Comparison of ENCODE assay signal across 17 cellular contexts in the genomic region with DNA sequence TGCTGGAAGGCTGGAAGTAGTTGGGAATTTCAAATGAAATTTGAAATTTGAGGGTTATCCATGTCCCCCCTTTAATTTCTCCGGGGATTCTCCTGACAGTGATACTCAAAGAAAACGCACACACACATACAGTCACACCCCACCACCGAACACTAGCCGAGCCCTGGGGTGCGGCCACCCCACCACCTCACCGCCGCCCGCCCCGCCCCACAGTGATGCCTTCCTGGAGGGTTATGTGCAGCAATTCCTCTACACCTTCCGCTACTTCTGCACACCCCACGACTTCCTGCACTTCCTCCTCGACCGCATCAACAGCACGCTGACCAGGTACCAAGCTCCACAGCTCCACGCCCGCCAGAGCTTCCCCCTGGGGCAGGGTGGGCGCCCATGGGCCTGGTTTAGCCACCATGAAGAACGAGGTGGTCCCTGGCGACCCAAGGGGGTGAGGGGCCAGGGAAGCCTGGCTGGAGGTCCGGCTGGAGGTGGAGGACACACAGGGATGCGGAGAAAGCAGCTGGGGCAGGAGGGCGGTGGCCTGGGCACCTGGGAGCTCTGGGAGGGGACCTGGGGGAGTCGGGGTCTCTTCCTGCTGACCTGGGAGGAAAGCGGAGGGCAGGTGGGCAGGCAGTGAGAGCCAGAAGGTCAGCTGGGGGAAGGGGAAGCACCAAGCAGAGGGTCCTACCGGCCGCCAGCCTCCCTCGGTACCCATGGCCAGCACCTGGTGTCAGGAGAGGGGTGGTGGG. TPM values are rescaled to one million over a fixed set of nuclear protein-coding genes. Genes with fewer than 3 reads are reported as not detected.
DNase-seq lines count a peak whose midpoint lies in the region; ATAC-seq and TF ChIP-seq lines count a peak whose summit lies in the region.
"Had no signal": no experiment of that assay in that cellular context is flagged by ENCODE, and none has a peak within 500 bp of the region (broad histone marks: within the 10 kb centered on the region; RNA-seq: fewer than 3 reads in every experiment).

No MANE protein-coding gene starts in this region.

- no peak overlapping the region for H3K27ac Mint-ChIP-seq in activated CD4-positive, alpha-beta T cell treated with anti-CD3 and anti-CD28 coated beads, Interleukin-2, amount 10 ng/mL, durations not matched to agents 7 days and 5 days
- H3K27ac Mint-ChIP-seq in activated naive CD4-positive, alpha-beta T cell treated with anti-CD3 and anti-CD28 coated beads, Interleukin-2, amount 50 U/mL, for 24 hours: peak overlapping the region; percentile 82
- H3K27ac Mint-ChIP-seq in central memory CD8-positive, alpha-beta T cell (ENCODE audit: low read depth): peak overlapping the region; percentile 50
- H3K27ac Mint-ChIP-seq: CD4-positive, alpha-beta T cell had no signal

- no peaks in the 10 kb centered on the region for H3K36me3 Mint-ChIP-seq in activated CD4-positive, alpha-beta T cell treated with anti-CD3 and anti-CD28 coated beads, Interleukin-2, amount 10 ng/mL, durations not matched to agents 7 days and 5 days (ENCODE audit: low read depth)
- H3K36me3 Mint-ChIP-seq in activated naive CD4-positive, alpha-beta T cell treated with anti-CD3 and anti-CD28 coated beads, Interleukin-2, amount 50 U/mL, for 24 hours: no peaks in the 10 kb centered on the region
- H3K36me3 Mint-ChIP-seq in central memory CD8-positive, alpha-beta T cell (ENCODE audit: insufficient read depth): no peaks in the 10 kb centered on the region

- DNase-seq in activated CD4-positive, alpha-beta T cell treated with anti-CD3 and anti-CD28 coated beads, Interleukin-2, amount 10 ng/mL, durations not matched to agents 7 days and 5 days: peak; percentile 14
- no peak for DNase-seq in activated CD4-positive, alpha-beta T cell treated with anti-CD3 and anti-CD28 coated beads, Interleukin-2, amount 50 U/mL, for 1 hour
- no peak for DNase-seq in activated naive CD4-positive, alpha-beta T cell treated with Interleukin-2 at 50 U/mL for 16 hours
- no peak for DNase-seq in central memory CD8-positive, alpha-beta T cell (ENCODE audit: low spot score in 2 of 2)
- no peak for DNase-seq in NCI-H2171 (lab: John Stamatoyannopoulos, UW)
- DNase-seq in erythroblast (lab: John Stamatoyannopoulos, UW): no peak
- DNase-seq: 8988T, AML-193, C1 segment of cervical spinal cord, Calu3, DMS 273 treated with DMSO at 0.1 percent for 48 hours had no signal

- H3K36me3 ChIP-seq in BLaER1: no peaks in the 10 kb centered on the region

- H3K4me1 ChIP-seq in BLaER1: peaks cover 35% of the 10 kb centered on the region

- no peak for TF ChIP-seq POLR2A in erythroblast (IDR thresholded peaks at IDR 0.05; ENCODE audit: low read length)

- ATAC-seq in central memory CD8-positive, alpha-beta T cell (replicated peaks; ENCODE audit: extremely low read depth, poor library complexity, severe bottlenecking): no peak
- ATAC-seq: HCT116 had no signal

- H3K4me3 Mint-ChIP-seq in activated CD4-positive, alpha-beta T cell treated with anti-CD3 and anti-CD28 coated beads, Interleukin-2, amount 10 ng/mL, durations not matched to agents 7 days and 5 days: no peak overlapping the region
- no peak overlapping the region for H3K4me3 Mint-ChIP-seq in activated naive CD4-positive, alpha-beta T cell treated with anti-CD3 and anti-CD28 coated beads, Interleukin-2, amount 50 U/mL, for 24 hours
- H3K4me3 Mint-ChIP-seq in central memory CD8-positive, alpha-beta T cell: no peak overlapping the region
- H3K4me3 Mint-ChIP-seq: CD4-positive, alpha-beta T cell had no signal

- H3K4me2 ChIP-seq in BLaER1: peak overlapping the region; percentile 30

- CTCF ChIA-PET in activated CD4-positive, alpha-beta T cell treated with anti-CD3 and anti-CD28 coated beads, Interleukin-2, amount 10 ng/mL, durations not matched to agents 7 days and 5 days (lab: Charles Lee): interaction anchor here (1.3 kb wide), 1 partner anchor 14 kb away, joined by 3 read pairs; no protein-coding TSS in a partner anchor

- H3K9me3 ChIP-seq in BLaER1: no peaks in the 10 kb centered on the region

- no peak overlapping the region for H3K9ac ChIP-seq in BLaER1

- no peaks in the 10 kb centered on the region for H3K9me3 Mint-ChIP-seq in activated CD4-positive, alpha-beta T cell treated with anti-CD3 and anti-CD28 coated beads, Interleukin-2, amount 10 ng/mL, durations not matched to agents 7 days and 5 days
- H3K9me3 Mint-ChIP-seq in activated naive CD4-positive, alpha-beta T cell treated with anti-CD3 and anti-CD28 coated beads, Interleukin-2, amount 50 U/mL, for 24 hours: no peaks in the 10 kb centered on the region
- H3K9me3 Mint-ChIP-seq in central memory CD8-positive, alpha-beta T cell: no peaks in the 10 kb centered on the region
- H3K9me3 Mint-ChIP-seq: CD4-positive, alpha-beta T cell had no signal

- POLR2A ChIA-PET in activated CD4-positive, alpha-beta T cell treated with anti-CD3 and anti-CD28 coated beads, Interleukin-2, amount 10 ng/mL, durations not matched to agents 7 days and 5 days (lab: Charles Lee): no interaction called here

- H3K27me3 ChIP-seq in BLaER1: peaks cover 19% of the 10 kb centered on the region; the same call in 1 of the 2 replicates

- H3K27ac ChIP-seq in BLaER1: no peak overlapping the region

- H4K20me1 ChIP-seq in BLaER1: peaks cover 10% of the 10 kb centered on the region; the same call in 1 of the 2 replicates

- H3K4me1 Mint-ChIP-seq in activated CD4-positive, alpha-beta T cell treated with anti-CD3 and anti-CD28 coated beads, Interleukin-2, amount 10 ng/mL, durations not matched to agents 7 days and 5 days: peaks cover 4% of the 10 kb centered on the region
- peaks cover 4% of the 10 kb centered on the region for H3K4me1 Mint-ChIP-seq in activated naive CD4-positive, alpha-beta T cell treated with anti-CD3 and anti-CD28 coated beads, Interleukin-2, amount 50 U/mL, for 24 hours
- no peaks in the 10 kb centered on the region for H3K4me1 Mint-ChIP-seq in central memory CD8-positive, alpha-beta T cell

- H3K27me3 Mint-ChIP-seq in activated CD4-positive, alpha-beta T cell treated with anti-CD3 and anti-CD28 coated beads, Interleukin-2, amount 10 ng/mL, durations not matched to agents 7 days and 5 days: no peaks in the 10 kb centered on the region
- peaks cover 2% of the 10 kb centered on the region for H3K27me3 Mint-ChIP-seq in activated naive CD4-positive, alpha-beta T cell treated with anti-CD3 and anti-CD28 coated beads, Interleukin-2, amount 50 U/mL, for 24 hours
- no peaks in the 10 kb centered on the region for H3K27me3 Mint-ChIP-seq in central memory CD8-positive, alpha-beta T cell
- H3K27me3 Mint-ChIP-seq: CD4-positive, alpha-beta T cell had no signal

- H3K4me3 ChIP-seq in BLaER1: no peak overlapping the region

RNA-seq across cellular contexts. Expression of a gene that starts 19.4 kb away (rescaled TPM):
- total RNA-seq in activated CD4-positive, alpha-beta T cell treated with anti-CD3 and anti-CD28 coated beads, Interleukin-2, amount 10 ng/mL, durations not matched to agents 7 days and 5 days: not detected
- total RNA-seq: Calu3; CD4-positive, alpha-beta T cell; Daoy; HT-29 had no signal

RNA-seq across cellular contexts. Expression of a gene that starts 27.1 kb away (rescaled TPM):
- not detected for total RNA-seq in activated CD4-positive, alpha-beta T cell treated with anti-CD3 and anti-CD28 coated beads, Interleukin-2, amount 10 ng/mL, durations not matched to agents 7 days and 5 days
- total RNA-seq: Calu3, Daoy, HT-29 had no signal

RNA-seq across cellular contexts. Expression of a gene that starts 50.5 kb away (rescaled TPM):
- total RNA-seq in activated CD4-positive, alpha-beta T cell treated with anti-CD3 and anti-CD28 coated beads, Interleukin-2, amount 10 ng/mL, durations not matched to agents 7 days and 5 days: under 1 TPM; 0.07 to 0.08 TPM
- total RNA-seq: CD4-positive, alpha-beta T cell; Daoy had no signal
